ENCODE assay signal across 16 cellular contexts in genomic region chr11:60764879-60765278, GRCh38. TPM values are rescaled to one million over a fixed set of nuclear protein-coding genes. Genes with fewer than 3 reads are reported as not detected.
DNase-seq lines count a peak whose midpoint lies in the region; ATAC-seq and TF ChIP-seq lines count a peak whose summit lies in the region.
"Had no signal": no experiment of that assay in that cellular context is flagged by ENCODE, and none has a peak within 500 bp of the region (broad histone marks: within the 10 kb centered on the region; RNA-seq: fewer than 3 reads in every experiment).

No MANE protein-coding gene starts in this region.

- 14 to 17% methylated on average over 1 of the region's 1 CpG for WGBS in transverse colon (ENCODE audit: low coverage in 1 of 2), 2 donors

- no peak overlapping the region for H3K27ac ChIP-seq in transverse colon
- H3K27ac ChIP-seq: BLaER1 treated with 17β-estradiol and CSF1 and Interleukin-3, amounts not matched to agents 10 nM and 100 nM; coronary artery had no signal

- no peak for TF ChIP-seq EP300 in transverse colon (IDR thresholded peaks at IDR 0.05; ENCODE audit: low read depth)

- peak; percentile 73 for DNase-seq in GM13977 (ENCODE audit: low spot score)
- peak; percentile 33 for DNase-seq in NAMALWA (ENCODE audit: low spot score)
- DNase-seq in transverse colon: no peak
- no peak for DNase-seq in activated CD4-positive, alpha-beta T cell treated with anti-CD3 and anti-CD28 coated beads for 48 hours
- no peak for DNase-seq in midbrain (lab: John Stamatoyannopoulos, UW)
- DNase-seq in kidney tubule cell (ENCODE audit: low spot score): no peak
- DNase-seq: activated CD4-positive, alpha-beta T cell treated with anti-CD3 and anti-CD28 coated beads for 1 hour; activated naive CD4-positive, alpha-beta T cell treated with Interleukin-2 at 50 U/mL for 16 hours; foreskin melanocyte; SHP77 treated with DMSO at 0.1 percent for 48 hours had no signal

- H3K9me3 ChIP-seq in transverse colon: no peaks in the 10 kb centered on the region
- H3K9me3 ChIP-seq: BLaER1 treated with 17β-estradiol and CSF1 and Interleukin-3, amounts not matched to agents 10 nM and 100 nM had no signal

- intact Hi-C loops in transverse colon (cut with DNase I; ENCODE audit: low total_unique reads): no loop called here

- H3K27me3 ChIP-seq in transverse colon: peaks cover 5% of the 10 kb centered on the region

- TF ChIP-seq CTCF in GM13977 (IDR thresholded peaks at IDR 0.05; ENCODE audit: extremely low read depth, insufficient read depth, missing control alignments) (no peak), transverse colon (IDR thresholded peaks at IDR 0.05) (no peak)

- H3K36me3 ChIP-seq in transverse colon: no peaks in the 10 kb centered on the region
- H3K36me3 ChIP-seq: BLaER1 treated with 17β-estradiol and CSF1 and Interleukin-3, amounts not matched to agents 10 nM and 100 nM had no signal

- no peaks in the 10 kb centered on the region for H3K4me1 ChIP-seq in transverse colon

- H3K4me3 ChIP-seq in transverse colon: no peak overlapping the region
- H3K4me3 ChIP-seq: BLaER1 treated with 17β-estradiol and CSF1 and Interleukin-3, amounts not matched to agents 10 nM and 100 nM; coronary artery had no signal

- ATAC-seq in GM19395 (IDR thresholded peaks at IDR 0.05; ENCODE audit: unreplicated experiment) (peak; percentile 43), HG02852 (IDR thresholded peaks at IDR 0.05; ENCODE audit: unreplicated experiment) (peak; percentile 38)

- TF ChIP-seq POLR2A in transverse colon (IDR thresholded peaks at IDR 0.05): no peak

- in situ Hi-C loops in GM13977 (cut with MboI; ENCODE audit: low pct_unique_long_range_greater_than_20kb, low sequenced_read_pairs, unreplicated experiment): loop anchor here (25.0 kb wide), 1 partner anchor 403 kb away; no protein-coding TSS in a partner anchor
- in situ Hi-C loops in transverse colon (cut with MboI; ENCODE audit: low pct_ligation_motif_present in 1 of 4, low pct_unique_long_range_greater_than_20kb in 1 of 4, low sequenced_read_pairs in 3 of 4): no loop called here

RNA-seq across cellular contexts. Expression of gene MS4A15, which starts 8.2 kb away (rescaled TPM):
- total RNA-seq in transverse colon: not detected
- total RNA-seq: lung microvascular endothelial cell, temporal lobe had no signal

RNA-seq across cellular contexts. Expression of gene MS4A10, which starts 20.3 kb away (rescaled TPM):
- total RNA-seq in transverse colon: 1 to 10 TPM in 2 of 4 donors, not detected in 2; 1.3 to 2.2 TPM
- total RNA-seq: lung microvascular endothelial cell, temporal lobe had no signal

RNA-seq across cellular contexts. Expression of gene MS4A18, which starts 40.4 kb away (rescaled TPM):
- not detected for total RNA-seq in transverse colon
- total RNA-seq: lung microvascular endothelial cell, temporal lobe had no signal

Comparison
In these comparisons a context has a peak if more than half of its experiments do, and no peak if none do; other contexts are left out.
1. DNase-seq: peak in GM13977 (single experiment) and NAMALWA (single experiment); none in transverse colon (single experiment), activated CD4-positive, alpha-beta T cell treated with anti-CD3 and anti-CD28 coated beads for 48 hours (single experiment), midbrain (single experiment) and kidney tubule cell (single experiment).